Comparison of ENCODE assay signal across 9 cellular contexts in the genomic region with DNA sequence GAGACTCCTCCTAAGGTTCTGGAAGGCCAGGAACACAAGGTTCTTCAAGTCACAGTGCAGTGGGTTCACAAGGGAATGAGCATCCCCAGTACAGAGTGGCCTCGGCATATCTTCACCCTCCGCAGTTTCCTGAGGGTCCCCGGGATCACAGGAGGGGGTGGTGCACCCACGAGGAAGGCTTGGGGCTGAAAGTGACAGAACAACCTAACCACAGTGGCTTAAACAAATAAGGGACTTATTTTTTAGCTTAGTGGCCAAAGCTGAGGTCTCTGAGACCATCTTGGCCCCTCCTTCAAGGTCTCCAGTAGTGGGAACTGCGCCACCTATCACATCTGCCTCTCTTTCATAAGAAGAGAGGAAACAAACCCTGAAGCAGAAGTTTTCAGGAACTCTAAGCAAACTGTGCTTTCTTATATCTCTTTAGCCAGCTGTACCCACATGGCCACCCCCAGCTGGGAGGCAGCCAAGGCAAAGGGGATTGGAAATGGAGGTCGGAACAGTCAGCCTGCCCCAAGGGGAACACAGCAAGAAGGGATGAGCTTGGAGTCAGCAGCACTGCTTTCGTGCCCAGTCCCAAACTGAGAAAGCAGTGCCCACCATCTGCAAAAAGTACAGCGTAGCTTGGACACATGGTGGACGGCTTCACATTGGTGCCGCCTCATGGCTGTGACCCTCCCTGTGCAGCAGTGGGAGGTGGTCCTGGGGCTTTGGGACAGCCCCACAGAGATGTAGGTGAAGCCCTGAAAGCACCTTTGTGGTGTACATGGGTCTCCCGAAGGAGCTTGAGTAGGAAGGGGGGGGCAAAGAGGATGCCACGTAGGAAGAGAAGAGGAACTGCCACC.
DNase-seq lines count a peak whose midpoint lies in the region; ATAC-seq and TF ChIP-seq lines count a peak whose summit lies in the region.
"Had no signal": no experiment of that assay in that cellular context is flagged by ENCODE, and none has a peak within 500 bp of the region (broad histone marks: within the 10 kb centered on the region; RNA-seq: fewer than 3 reads in every experiment).

No MANE protein-coding gene starts in this region.

- H3K4me1 ChIP-seq in OCI-LY3 (ENCODE audit: low read length) (peaks cover 35% of the 10 kb centered on the region), right cardiac atrium (ENCODE audit: control insufficient read depth, insufficient read depth, low read length) (no peaks in the 10 kb centered on the region)

- no peak for DNase-seq in GM06990 (ENCODE audit: extremely low read depth, insufficient read length)
- no peak for DNase-seq in NCI-H82 (lab: John Stamatoyannopoulos, UW)
- DNase-seq in right cardiac atrium: no peak
- DNase-seq in central memory CD4-positive, alpha-beta T cell: no peak
- DNase-seq in SIG-M5 treated with dmso at 0.1 percent for 504 hours (lab: John Stamatoyannopoulos, UW; ENCODE audit: unreplicated experiment): no peak
- DNase-seq: stimulated activated naive CD8-positive, alpha-beta T cell treated with anti-CD3 and anti-CD28 coated beads, Interleukin-15, Interleukin-2, amounts not matched to agents 100 U/mL and 50 U/mL, for 24 hours had no signal

- peak overlapping the region; percentile 56 for H3K9ac ChIP-seq in OCI-LY3 (ENCODE audit: low read length)

- peak overlapping the region; percentile 43 for H2AFZ ChIP-seq in OCI-LY3 (ENCODE audit: low read depth, low read length)

- TF ChIP-seq CTCF in GM06990 (IDR thresholded peaks at IDR 0.05; ENCODE audit: insufficient read depth, low read length, poor library complexity, severe bottlenecking): peak; percentile 60
- peak; percentile 62 for TF ChIP-seq CTCF in OCI-LY3 (IDR thresholded peaks at IDR 0.05; ENCODE audit: low read depth, low read length)

- H3K27ac ChIP-seq in OCI-LY3 (ENCODE audit: low read length) (peak overlapping the region; percentile 68), right cardiac atrium (ENCODE audit: low read length) (no peak overlapping the region)

- no peaks in the 10 kb centered on the region for H3K79me2 ChIP-seq in OCI-LY3 (ENCODE audit: low read length)

- ATAC-seq in GM19328 (IDR thresholded peaks at IDR 0.05; ENCODE audit: unreplicated experiment): peak; percentile 80
- ATAC-seq in HG02885 (IDR thresholded peaks at IDR 0.05; ENCODE audit: poor library complexity, unreplicated experiment): peak; percentile 90
- ATAC-seq in right cardiac atrium: no peak
- ATAC-seq: stimulated activated naive CD8-positive, alpha-beta T cell treated with anti-CD3 and anti-CD28 coated beads, Interleukin-15, Interleukin-2, amounts not matched to agents 100 U/mL and 50 U/mL, for 24 hours had no signal

- 82% methylated on average over 12 of the region's 12 CpGs for WGBS in right cardiac atrium

- H3K36me3 ChIP-seq in GM06990 (ENCODE audit: control insufficient read depth, insufficient read depth, low read length) (no peaks in the 10 kb centered on the region), OCI-LY3 (replicated peaks; ENCODE audit: low read depth, low read length) (no peaks in the 10 kb centered on the region)

- intact Hi-C loops in right cardiac atrium (cut with DNase I): no loop called here

- H3K27me3 ChIP-seq in GM06990 (replicated peaks; ENCODE audit: control insufficient read depth, insufficient read depth, low read length) (no peaks in the 10 kb centered on the region), OCI-LY3 (ENCODE audit: low read depth, low read length) (no peaks in the 10 kb centered on the region), right cardiac atrium (ENCODE audit: control insufficient read depth, insufficient read depth) (no peaks in the 10 kb centered on the region)

- H3K4me3 ChIP-seq in GM06990 (replicated peaks; ENCODE audit: low read depth, low read length) (no peak overlapping the region), OCI-LY3 (ENCODE audit: low read length) (peak overlapping the region; percentile 63), right cardiac atrium (ENCODE audit: low read length) (no peak overlapping the region)

- H4K20me1 ChIP-seq in OCI-LY3 (ENCODE audit: insufficient read depth, low read length): no peaks in the 10 kb centered on the region

- H3K4me2 ChIP-seq in OCI-LY3 (ENCODE audit: low read length): peak overlapping the region; percentile 84

- H3K9me3 ChIP-seq in OCI-LY3 (ENCODE audit: insufficient read depth, low read length): no peaks in the 10 kb centered on the region
- no peaks in the 10 kb centered on the region for H3K9me3 ChIP-seq in right cardiac atrium (ENCODE audit: control insufficient read depth, low read length)

Comparison
In these comparisons a context has a peak if more than half of its experiments do, and no peak if none do; other contexts are left out.
1. ATAC-seq: peak in GM19328 (single experiment) and HG02885 (single experiment); none in right cardiac atrium (0 of 2).